ENCODE assay signal across 1 cellular context in the genomic region with DNA sequence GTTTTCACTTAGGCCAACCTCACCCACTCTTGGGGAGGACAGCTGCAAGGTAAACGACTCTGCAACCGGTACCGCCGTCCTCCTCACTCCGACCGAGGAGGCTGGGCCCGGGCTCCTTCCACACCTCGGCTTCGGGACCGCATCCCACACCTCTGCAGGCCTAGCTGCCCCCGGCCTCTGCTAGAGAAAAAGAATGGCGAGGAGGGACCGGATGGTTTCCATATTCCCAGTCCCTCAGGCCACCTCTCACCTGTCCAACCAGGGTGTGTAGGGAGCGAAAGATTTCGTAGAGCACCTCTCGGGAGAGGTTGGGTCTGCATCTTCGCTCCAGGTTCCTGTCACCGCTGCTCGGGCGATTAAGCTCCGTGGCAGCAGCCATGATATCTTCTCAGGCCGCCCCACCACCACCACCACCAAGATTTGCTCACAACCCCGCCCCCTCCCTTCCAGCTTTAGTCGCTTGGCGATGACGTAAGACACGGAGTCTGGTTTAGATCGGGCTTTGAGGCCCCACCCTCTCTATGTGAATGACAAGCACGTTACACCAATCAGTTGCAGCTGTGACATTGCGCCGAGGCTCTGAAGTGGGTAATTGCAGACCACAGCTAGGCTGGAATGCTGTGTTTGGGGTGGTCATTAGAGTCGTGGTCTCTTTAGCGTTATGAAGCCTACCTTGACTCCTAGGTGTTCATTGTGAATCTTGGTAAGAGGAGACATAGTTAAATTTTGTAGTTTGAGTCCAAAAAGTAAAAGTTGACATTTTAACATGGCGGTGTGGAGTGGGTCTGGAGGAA.
TF ChIP-seq lines count a peak whose summit lies in the region.

A gene with protein sequence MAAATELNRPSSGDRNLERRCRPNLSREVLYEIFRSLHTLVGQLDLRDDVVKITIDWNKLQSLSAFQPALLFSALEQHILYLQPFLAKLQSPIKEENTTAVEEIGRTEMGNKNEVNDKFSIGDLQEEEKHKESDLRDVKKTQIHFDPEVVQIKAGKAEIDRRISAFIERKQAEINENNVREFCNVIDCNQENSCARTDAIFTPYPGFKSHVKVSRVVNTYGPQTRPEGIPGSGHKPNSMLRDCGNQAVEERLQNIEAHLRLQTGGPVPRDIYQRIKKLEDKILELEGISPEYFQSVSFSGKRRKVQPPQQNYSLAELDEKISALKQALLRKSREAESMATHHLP (minus strand): TSS at position 428 of the 794 bp plus-strand sequence. CDS start 49 bp downstream, at position 379.

TF ChIP-seq in HepG2, 621 proteins besides CTCF, POLR2A, EP300 and RAD21 (continued from another document and continues in another):
- TF ChIP-seq POLR2AphosphoS2 (IDR thresholded peaks at IDR 0.05; ENCODE audit: low read depth, low read length) (no peak), KDM2A (CRISPR knock-in tag; IDR thresholded peaks at IDR 0.05; ENCODE audit: borderline replicate concordance, low read depth) (peak; percentile 95), ZNF589 (CRISPR knock-in tag; conservative IDR thresholded peaks at IDR 0.05) (peak; percentile 96), ZBTB14 (CRISPR knock-in tag; IDR thresholded peaks at IDR 0.05) (no peak), ZNF235 (CRISPR knock-in tag; IDR thresholded peaks at IDR 0.05; ENCODE audit: borderline replicate concordance) (peak; percentile 97; the same call in 1 of the 2 replicates), SNAPC4 (CRISPR knock-in tag; IDR thresholded peaks at IDR 0.05) (0 out of 2 replicates have a peak, but pooled peaks have one; percentile 62), BRD4 (CRISPR knock-in tag; IDR thresholded peaks at IDR 0.05) (peak; percentile 96), ZC3H13 (CRISPR knock-in tag; IDR thresholded peaks at IDR 0.05) (no peak), ZFY (CRISPR knock-in tag; IDR thresholded peaks at IDR 0.05) (peak; percentile 100), THYN1 (CRISPR knock-in tag; IDR thresholded peaks at IDR 0.05; ENCODE audit: borderline replicate concordance, low read depth) (no peak), ZHX1 (CRISPR knock-in tag; IDR thresholded peaks at IDR 0.05; ENCODE audit: low read depth) (peak; percentile 92; the same call in 1 of the 2 replicates), IKZF1 (IDR thresholded peaks at IDR 0.05) (no peak), ZNF383 (CRISPR knock-in tag; IDR thresholded peaks at IDR 0.05; ENCODE audit: borderline replicate concordance) (no peak; the same call in 1 of the 2 replicates), ZNF598 (CRISPR knock-in tag; IDR thresholded peaks at IDR 0.05; ENCODE audit: borderline replicate concordance) (peak; percentile 88; the same call in 1 of the 2 replicates), BATF2 (CRISPR knock-in tag; IDR thresholded peaks at IDR 0.05) (peak; percentile 68; the same call in 1 of the 2 replicates), ZNF878 (CRISPR knock-in tag; IDR thresholded peaks at IDR 0.05) (peak; percentile 84; the same call in 1 of the 2 replicates), ESRRA (CRISPR knock-in tag; IDR thresholded peaks at IDR 0.05; ENCODE audit: low read depth) (peak; percentile 63), ZBTB7B (CRISPR knock-in tag; IDR thresholded peaks at IDR 0.05) (peak; percentile 89), GTF3A (CRISPR knock-in tag; conservative IDR thresholded peaks at IDR 0.05) (peak; percentile 95), PCBP2 (optimal IDR thresholded peaks at IDR 0.05; ENCODE audit: low read depth, low read length, poor library complexity, severe bottlenecking) (no peak), RXRB (CRISPR knock-in tag; IDR thresholded peaks at IDR 0.05; ENCODE audit: borderline replicate concordance) (peak; percentile 8), ZNF44 (CRISPR knock-in tag; IDR thresholded peaks at IDR 0.05) (no peak; the same call in 1 of the 2 replicates), ZNF282 (IDR thresholded peaks at IDR 0.05; ENCODE audit: partially characterized antibody) (no peak)
- TF ChIP-seq, protein P1, sequence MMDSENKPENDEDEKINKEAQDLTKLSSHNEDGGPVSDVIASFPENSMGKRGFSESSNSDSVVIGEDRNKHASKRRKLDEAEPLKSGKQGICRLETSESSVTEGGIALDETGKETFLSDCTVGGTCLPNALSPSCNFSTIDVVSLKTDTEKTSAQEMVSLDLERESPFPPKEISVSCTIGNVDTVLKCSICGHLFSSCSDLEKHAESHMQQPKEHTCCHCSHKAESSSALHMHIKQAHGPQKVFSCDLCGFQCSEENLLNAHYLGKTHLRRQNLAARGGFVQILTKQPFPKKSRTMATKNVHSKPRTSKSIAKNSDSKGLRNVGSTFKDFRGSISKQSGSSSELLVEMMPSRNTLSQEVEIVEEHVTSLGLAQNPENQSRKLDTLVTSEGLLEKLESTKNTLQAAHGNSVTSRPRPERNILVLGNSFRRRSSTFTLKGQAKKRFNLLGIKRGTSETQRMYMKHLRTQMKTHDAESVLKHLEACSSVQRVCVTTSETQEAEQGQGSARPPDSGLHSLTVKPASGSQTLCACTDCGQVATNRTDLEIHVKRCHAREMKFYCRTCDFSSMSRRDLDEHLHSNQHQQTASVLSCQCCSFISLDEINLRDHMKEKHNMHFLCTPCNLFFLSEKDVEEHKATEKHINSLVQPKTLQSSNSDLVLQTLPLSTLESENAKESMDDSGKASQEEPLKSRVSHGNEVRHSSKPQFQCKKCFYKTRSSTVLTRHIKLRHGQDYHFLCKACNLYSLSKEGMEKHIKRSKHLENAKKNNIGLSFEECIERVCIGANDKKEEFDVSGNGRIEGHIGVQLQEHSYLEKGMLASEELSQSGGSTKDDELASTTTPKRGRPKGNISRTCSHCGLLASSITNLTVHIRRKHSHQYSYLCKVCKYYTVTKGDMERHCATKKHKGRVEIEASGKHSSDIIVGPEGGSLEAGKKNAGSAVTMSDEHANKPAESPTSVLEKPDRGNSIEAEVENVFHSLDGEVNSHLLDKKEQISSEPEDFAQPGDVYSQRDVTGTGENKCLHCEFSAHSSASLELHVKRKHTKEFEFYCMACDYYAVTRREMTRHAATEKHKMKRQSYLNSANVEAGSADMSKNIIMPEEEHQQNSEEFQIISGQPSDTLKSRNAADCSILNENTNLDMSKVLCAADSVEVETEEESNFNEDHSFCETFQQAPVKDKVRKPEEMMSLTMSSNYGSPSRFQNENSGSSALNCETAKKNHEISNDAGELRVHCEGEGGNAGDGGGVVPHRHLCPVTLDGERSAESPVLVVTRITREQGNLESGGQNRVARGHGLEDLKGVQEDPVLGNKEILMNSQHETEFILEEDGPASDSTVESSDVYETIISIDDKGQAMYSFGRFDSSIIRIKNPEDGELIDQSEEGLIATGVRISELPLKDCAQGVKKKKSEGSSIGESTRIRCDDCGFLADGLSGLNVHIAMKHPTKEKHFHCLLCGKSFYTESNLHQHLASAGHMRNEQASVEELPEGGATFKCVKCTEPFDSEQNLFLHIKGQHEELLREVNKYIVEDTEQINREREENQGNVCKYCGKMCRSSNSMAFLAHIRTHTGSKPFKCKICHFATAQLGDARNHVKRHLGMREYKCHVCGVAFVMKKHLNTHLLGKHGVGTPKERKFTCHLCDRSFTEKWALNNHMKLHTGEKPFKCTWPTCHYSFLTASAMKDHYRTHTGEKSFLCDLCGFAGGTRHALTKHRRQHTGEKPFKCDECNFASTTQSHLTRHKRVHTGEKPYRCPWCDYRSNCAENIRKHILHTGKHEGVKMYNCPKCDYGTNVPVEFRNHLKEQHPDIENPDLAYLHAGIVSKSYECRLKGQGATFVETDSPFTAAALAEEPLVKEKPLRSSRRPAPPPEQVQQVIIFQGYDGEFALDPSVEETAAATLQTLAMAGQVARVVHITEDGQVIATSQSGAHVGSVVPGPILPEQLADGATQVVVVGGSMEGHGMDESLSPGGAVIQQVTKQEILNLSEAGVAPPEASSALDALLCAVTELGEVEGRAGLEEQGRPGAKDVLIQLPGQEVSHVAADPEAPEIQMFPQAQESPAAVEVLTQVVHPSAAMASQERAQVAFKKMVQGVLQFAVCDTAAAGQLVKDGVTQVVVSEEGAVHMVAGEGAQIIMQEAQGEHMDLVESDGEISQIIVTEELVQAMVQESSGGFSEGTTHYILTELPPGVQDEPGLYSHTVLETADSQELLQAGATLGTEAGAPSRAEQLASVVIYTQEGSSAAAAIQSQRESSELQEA (CRISPR knock-in tag; IDR thresholded peaks at IDR 0.05; ENCODE audit: not compliant biosample characterization) = no peak
- TF ChIP-seq, protein P2, sequence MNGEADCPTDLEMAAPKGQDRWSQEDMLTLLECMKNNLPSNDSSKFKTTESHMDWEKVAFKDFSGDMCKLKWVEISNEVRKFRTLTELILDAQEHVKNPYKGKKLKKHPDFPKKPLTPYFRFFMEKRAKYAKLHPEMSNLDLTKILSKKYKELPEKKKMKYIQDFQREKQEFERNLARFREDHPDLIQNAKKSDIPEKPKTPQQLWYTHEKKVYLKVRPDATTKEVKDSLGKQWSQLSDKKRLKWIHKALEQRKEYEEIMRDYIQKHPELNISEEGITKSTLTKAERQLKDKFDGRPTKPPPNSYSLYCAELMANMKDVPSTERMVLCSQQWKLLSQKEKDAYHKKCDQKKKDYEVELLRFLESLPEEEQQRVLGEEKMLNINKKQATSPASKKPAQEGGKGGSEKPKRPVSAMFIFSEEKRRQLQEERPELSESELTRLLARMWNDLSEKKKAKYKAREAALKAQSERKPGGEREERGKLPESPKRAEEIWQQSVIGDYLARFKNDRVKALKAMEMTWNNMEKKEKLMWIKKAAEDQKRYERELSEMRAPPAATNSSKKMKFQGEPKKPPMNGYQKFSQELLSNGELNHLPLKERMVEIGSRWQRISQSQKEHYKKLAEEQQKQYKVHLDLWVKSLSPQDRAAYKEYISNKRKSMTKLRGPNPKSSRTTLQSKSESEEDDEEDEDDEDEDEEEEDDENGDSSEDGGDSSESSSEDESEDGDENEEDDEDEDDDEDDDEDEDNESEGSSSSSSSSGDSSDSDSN (CRISPR knock-in tag; IDR thresholded peaks at IDR 0.05) = peak; percentile 98
- TF ChIP-seq, protein P3, sequence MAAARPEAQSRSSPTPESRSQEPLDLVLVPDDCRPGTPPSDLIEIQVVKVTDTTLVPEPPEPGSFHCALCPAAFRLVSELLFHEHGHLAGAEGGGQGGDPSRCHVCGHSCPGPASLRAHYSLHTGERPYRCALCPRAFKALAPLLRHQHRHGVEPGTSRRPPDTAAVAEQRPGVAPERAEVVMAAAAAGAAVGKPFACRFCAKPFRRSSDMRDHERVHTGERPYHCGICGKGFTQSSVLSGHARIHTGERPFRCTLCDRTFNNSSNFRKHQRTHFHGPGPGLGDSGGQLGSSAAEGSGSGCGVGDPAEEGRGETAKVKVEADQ (CRISPR knock-in tag; IDR thresholded peaks at IDR 0.05; ENCODE audit: borderline replicate concordance) = no peak; the same call in 1 of the 2 replicates
